Comparison of ENCODE assay signal across 1 cellular context in genomic region chr6:43778976-43779863, GRCh38.
TF ChIP-seq lines count a peak whose summit lies in the region.

No MANE protein-coding gene starts in this region.

TF ChIP-seq in K562, 482 proteins besides CTCF, POLR2A, EP300 and RAD21:
- TF ChIP-seq E4F1 (CRISPR knock-in tag; IDR thresholded peaks at IDR 0.05; ENCODE audit: borderline replicate concordance) (peak; percentile 41; the same call in 1 of the 2 replicates), ZBTB33 (CRISPR knock-in tag; IDR thresholded peaks at IDR 0.05) (peak; percentile 48; the same call in 1 of the 2 replicates), TSHZ1 (CRISPR knock-in tag; IDR thresholded peaks at IDR 0.05) (no peak), RUNX1 (IDR thresholded peaks at IDR 0.05; ENCODE audit: low read depth) (no peak), RFX7 (CRISPR knock-in tag; IDR thresholded peaks at IDR 0.05) (no peak), ZNF551 (CRISPR knock-in tag; IDR thresholded peaks at IDR 0.05) (no peak), ZNF133 (CRISPR knock-in tag; IDR thresholded peaks at IDR 0.05) (no peak), ZNF282 (CRISPR knock-in tag; IDR thresholded peaks at IDR 0.05) (no peak), POLR2G (IDR thresholded peaks at IDR 0.05; ENCODE audit: low read depth, low read length) (peak; percentile 71), RBFOX2 (IDR thresholded peaks at IDR 0.05; ENCODE audit: low read depth, low read length) (peak; percentile 60), SOX6 (IDR thresholded peaks at IDR 0.05) (no peak), RBM22 (IDR thresholded peaks at IDR 0.05; ENCODE audit: low read depth, low read length, poor library complexity, severe bottlenecking) (peak; percentile 89), ZNF699 (CRISPR knock-in tag; IDR thresholded peaks at IDR 0.05; ENCODE audit: insufficient replicate concordance) (no peak)
